Comparison of ENCODE assay signal across 8 cellular contexts in genomic region chr1:161158316-161159016, GRCh38. TPM values are rescaled to one million over a fixed set of nuclear protein-coding genes. Genes with fewer than 3 reads are reported as not detected.
DNase-seq lines count a peak whose midpoint lies in the region; ATAC-seq and TF ChIP-seq lines count a peak whose summit lies in the region.

No MANE protein-coding gene starts in this region.

- peak; percentile 63 for DNase-seq in DMS53 (lab: John Stamatoyannopoulos, UW)
- no peak for DNase-seq in DMS53 treated with DMSO at 0.1 percent for 48 hours (lab: John Stamatoyannopoulos, UW; ENCODE audit: unreplicated experiment)
- DNase-seq in WTC11 (ENCODE audit: low spot score) = no peak
- no peak for DNase-seq in hepatocyte (ENCODE audit: low spot score)
- DNase-seq in stimulated activated naive CD8-positive, alpha-beta T cell treated with anti-CD3 and anti-CD28 coated beads, Interleukin-15, amount 100 ng/mL, for 72 hours = no peak
- DNase-seq in mucosa of descending colon = no peak

- no peak for TF ChIP-seq CTCF in WTC11 (IDR thresholded peaks at IDR 0.05)
- no peak for TF ChIP-seq CTCF in hepatocyte (IDR thresholded peaks at IDR 0.05; ENCODE audit: poor library complexity)
- TF ChIP-seq CTCF in mucosa of descending colon (IDR thresholded peaks at IDR 0.05) = no peak

- H4K20me1 ChIP-seq in hepatocyte (ENCODE audit: insufficient read depth, poor library complexity, severe bottlenecking) = no peaks in the 10 kb centered on the region

- intact Hi-C loops in mucosa of descending colon (cut with DNase I, micrococcal nuclease) = no loop called here

- CTCF ChIA-PET in WTC11 (lab: Charles Lee) = interaction anchor here (0.6 to 1.7 kb wide), 6 partner anchors 7 to 227 kb away, joined by 3 to 6 read pairs (median 3); partner anchors contain the start of genes PPOX and TOMM40L

- H3K27ac Mint-ChIP-seq in WTC11 = peak overlapping the region; percentile 84
- peak overlapping the region; percentile 64 to 94 for H3K27ac Mint-ChIP-seq in stimulated activated naive CD8-positive, alpha-beta T cell treated with anti-CD3 and anti-CD28 coated beads, Interleukin-15, amount 100 ng/mL, for 72 hours

- no peaks in the 10 kb centered on the region for H3K9me3 Mint-ChIP-seq in WTC11
- H3K9me3 Mint-ChIP-seq in stimulated activated naive CD8-positive, alpha-beta T cell treated with anti-CD3 and anti-CD28 coated beads, Interleukin-15, amount 100 ng/mL, for 72 hours = no peaks in the 10 kb centered on the region

- no peak for ATAC-seq in WTC11
- no peak for ATAC-seq in stimulated activated naive CD8-positive, alpha-beta T cell treated with anti-CD3 and anti-CD28 coated beads, Interleukin-15, amount 100 ng/mL, for 72 hours
- ATAC-seq in mucosa of descending colon = no peak
- no peak for ATAC-seq in HG03045 (IDR thresholded peaks at IDR 0.05; ENCODE audit: unreplicated experiment)
- ATAC-seq in HG02938 (IDR thresholded peaks at IDR 0.05; ENCODE audit: unreplicated experiment) = no peak

- H3K27ac ChIP-seq in hepatocyte = peak overlapping the region; percentile 69

- H3K36me3 ChIP-seq in hepatocyte (replicated peaks; ENCODE audit: insufficient read depth, low read depth) (no peaks in the 10 kb centered on the region), mucosa of descending colon (ENCODE audit: low read depth) (no peaks in the 10 kb centered on the region)

- no peaks in the 10 kb centered on the region for H3K9me3 ChIP-seq in hepatocyte (ENCODE audit: low read depth)
- no peaks in the 10 kb centered on the region for H3K9me3 ChIP-seq in mucosa of descending colon

- POLR2A ChIA-PET in WTC11 (lab: Charles Lee) = no interaction called here

- H3K4me1 Mint-ChIP-seq in WTC11 = peaks cover 27% of the 10 kb centered on the region
- H3K4me1 Mint-ChIP-seq in stimulated activated naive CD8-positive, alpha-beta T cell treated with anti-CD3 and anti-CD28 coated beads, Interleukin-15, amount 100 ng/mL, for 72 hours = peaks cover 71% of the 10 kb centered on the region

- H3K27me3 ChIP-seq in hepatocyte = no peaks in the 10 kb centered on the region

- peak overlapping the region; percentile 94 for H3K4me2 ChIP-seq in hepatocyte

- peaks cover 12% of the 10 kb centered on the region for H3K36me3 Mint-ChIP-seq in WTC11

- no peak overlapping the region for H2AFZ ChIP-seq in hepatocyte

- H3K79me2 ChIP-seq in hepatocyte = peaks cover 36% of the 10 kb centered on the region

- WGBS in hepatocyte (ENCODE audit: low lambda C conversion rate, missing lambda C conversion rate) = 91% methylated on average over 9 of the region's 9 CpGs

- peak overlapping the region; percentile 84 for H3K4me3 Mint-ChIP-seq in WTC11
- peak overlapping the region; percentile 90 to 94 for H3K4me3 Mint-ChIP-seq in stimulated activated naive CD8-positive, alpha-beta T cell treated with anti-CD3 and anti-CD28 coated beads, Interleukin-15, amount 100 ng/mL, for 72 hours

- no peaks in the 10 kb centered on the region for H3K27me3 Mint-ChIP-seq in WTC11 (ENCODE audit: low read depth)
- no peaks in the 10 kb centered on the region for H3K27me3 Mint-ChIP-seq in stimulated activated naive CD8-positive, alpha-beta T cell treated with anti-CD3 and anti-CD28 coated beads, Interleukin-15, amount 100 ng/mL, for 72 hours

- no peak overlapping the region for H3K4me3 ChIP-seq in hepatocyte
- H3K4me3 ChIP-seq in mucosa of descending colon = no peak overlapping the region

- H3K9me2 ChIP-seq in hepatocyte (replicated peaks; ENCODE audit: insufficient read depth) = no peaks in the 10 kb centered on the region

- H3K4me1 ChIP-seq in hepatocyte (ENCODE audit: insufficient read depth) (peaks cover 8% of the 10 kb centered on the region), mucosa of descending colon (ENCODE audit: low read depth) (peaks cover 25% of the 10 kb centered on the region)

TF ChIP-seq in WTC11, 78 proteins besides CTCF, POLR2A, EP300 and RAD21 (continues in another document):
- no peak for TF ChIP-seq OVOL2 (CRISPR knock-in tag; IDR thresholded peaks at IDR 0.05; ENCODE audit: borderline replicate concordance)
- no peak for TF ChIP-seq SMAD4 (CRISPR knock-in tag; IDR thresholded peaks at IDR 0.05)
- TF ChIP-seq, protein P1, sequence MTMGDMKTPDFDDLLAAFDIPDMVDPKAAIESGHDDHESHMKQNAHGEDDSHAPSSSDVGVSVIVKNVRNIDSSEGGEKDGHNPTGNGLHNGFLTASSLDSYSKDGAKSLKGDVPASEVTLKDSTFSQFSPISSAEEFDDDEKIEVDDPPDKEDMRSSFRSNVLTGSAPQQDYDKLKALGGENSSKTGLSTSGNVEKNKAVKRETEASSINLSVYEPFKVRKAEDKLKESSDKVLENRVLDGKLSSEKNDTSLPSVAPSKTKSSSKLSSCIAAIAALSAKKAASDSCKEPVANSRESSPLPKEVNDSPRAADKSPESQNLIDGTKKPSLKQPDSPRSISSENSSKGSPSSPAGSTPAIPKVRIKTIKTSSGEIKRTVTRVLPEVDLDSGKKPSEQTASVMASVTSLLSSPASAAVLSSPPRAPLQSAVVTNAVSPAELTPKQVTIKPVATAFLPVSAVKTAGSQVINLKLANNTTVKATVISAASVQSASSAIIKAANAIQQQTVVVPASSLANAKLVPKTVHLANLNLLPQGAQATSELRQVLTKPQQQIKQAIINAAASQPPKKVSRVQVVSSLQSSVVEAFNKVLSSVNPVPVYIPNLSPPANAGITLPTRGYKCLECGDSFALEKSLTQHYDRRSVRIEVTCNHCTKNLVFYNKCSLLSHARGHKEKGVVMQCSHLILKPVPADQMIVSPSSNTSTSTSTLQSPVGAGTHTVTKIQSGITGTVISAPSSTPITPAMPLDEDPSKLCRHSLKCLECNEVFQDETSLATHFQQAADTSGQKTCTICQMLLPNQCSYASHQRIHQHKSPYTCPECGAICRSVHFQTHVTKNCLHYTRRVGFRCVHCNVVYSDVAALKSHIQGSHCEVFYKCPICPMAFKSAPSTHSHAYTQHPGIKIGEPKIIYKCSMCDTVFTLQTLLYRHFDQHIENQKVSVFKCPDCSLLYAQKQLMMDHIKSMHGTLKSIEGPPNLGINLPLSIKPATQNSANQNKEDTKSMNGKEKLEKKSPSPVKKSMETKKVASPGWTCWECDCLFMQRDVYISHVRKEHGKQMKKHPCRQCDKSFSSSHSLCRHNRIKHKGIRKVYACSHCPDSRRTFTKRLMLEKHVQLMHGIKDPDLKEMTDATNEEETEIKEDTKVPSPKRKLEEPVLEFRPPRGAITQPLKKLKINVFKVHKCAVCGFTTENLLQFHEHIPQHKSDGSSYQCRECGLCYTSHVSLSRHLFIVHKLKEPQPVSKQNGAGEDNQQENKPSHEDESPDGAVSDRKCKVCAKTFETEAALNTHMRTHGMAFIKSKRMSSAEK (CRISPR knock-in tag; IDR thresholded peaks at IDR 0.05; ENCODE audit: borderline replicate concordance) = no peak
- no peak for TF ChIP-seq FOXP4 (CRISPR knock-in tag; IDR thresholded peaks at IDR 0.05)
- TF ChIP-seq PRRX2 (CRISPR knock-in tag; IDR thresholded peaks at IDR 0.05) = no peak
- TF ChIP-seq MYBL2 (CRISPR knock-in tag; IDR thresholded peaks at IDR 0.05) = no peak

RNA-seq across cellular contexts. Expression of gene USP21, which starts 0.8 kb away (rescaled TPM):
- total RNA-seq in WTC11 (2021) (30.7 to 31.1 TPM (median 30.8 TPM) in 3 replicates), hepatocyte (5.5 and 7.7 TPM in 2 replicates), mucosa of descending colon (10 to 100 TPM; 20.1 to 35.4 (median 29.5) TPM)
- polyA plus RNA-seq in hepatocyte = 24.4 and 44.7 TPM in 2 replicates

RNA-seq across cellular contexts. Expression of gene UFC1, which starts 4.7 kb away (rescaled TPM):
- 56.2 to 61.2 TPM (median 60.7 TPM) in 3 replicates for total RNA-seq in WTC11 (2021)
- total RNA-seq in hepatocyte = 105 and 136 TPM in 2 replicates
- polyA plus RNA-seq in hepatocyte = 119 and 128 TPM in 2 replicates
- 100 to 1,000 TPM in 1 of 3 donors, 10 to 100 TPM in 2; 88.6 to 114 (median 90.6) TPM for total RNA-seq in mucosa of descending colon

RNA-seq across cellular contexts. Expression of gene PPOX, which starts 7.8 kb away (rescaled TPM):
- 39.8 to 44.8 TPM (median 43.4 TPM) in 3 replicates for total RNA-seq in WTC11 (2021)
- 11.2 and 18.3 TPM in 2 replicates for total RNA-seq in hepatocyte
- polyA plus RNA-seq in hepatocyte = 30.7 and 31.6 TPM in 2 replicates
- 10 to 100 TPM; 15.0 to 21.9 (median 16.3) TPM for total RNA-seq in mucosa of descending colon

RNA-seq across cellular contexts. Expression of gene B4GALT3, which starts 18.8 kb away (rescaled TPM):
- total RNA-seq in WTC11 (2021) = 40.1 to 44.8 TPM (median 40.7 TPM) in 3 replicates
- 32.2 and 36.0 TPM in 2 replicates for total RNA-seq in hepatocyte
- 48.1 and 56.9 TPM in 2 replicates for polyA plus RNA-seq in hepatocyte
- 10 to 100 TPM; 25.1 to 35.9 (median 33.3) TPM for total RNA-seq in mucosa of descending colon

RNA-seq across cellular contexts. Expression of gene DEDD, which starts 26.0 kb away (rescaled TPM):
- total RNA-seq in WTC11 (2021) (39.2 to 43.3 TPM (median 40.0 TPM) in 3 replicates), hepatocyte (19.0 and 21.8 TPM in 2 replicates), mucosa of descending colon (10 to 100 TPM; 33.3 to 43.0 (median 37.2) TPM)
- 24.3 and 27.1 TPM in 2 replicates for polyA plus RNA-seq in hepatocyte
